27 cellular contexts compared by ENCODE assay signal in the genomic region with DNA sequence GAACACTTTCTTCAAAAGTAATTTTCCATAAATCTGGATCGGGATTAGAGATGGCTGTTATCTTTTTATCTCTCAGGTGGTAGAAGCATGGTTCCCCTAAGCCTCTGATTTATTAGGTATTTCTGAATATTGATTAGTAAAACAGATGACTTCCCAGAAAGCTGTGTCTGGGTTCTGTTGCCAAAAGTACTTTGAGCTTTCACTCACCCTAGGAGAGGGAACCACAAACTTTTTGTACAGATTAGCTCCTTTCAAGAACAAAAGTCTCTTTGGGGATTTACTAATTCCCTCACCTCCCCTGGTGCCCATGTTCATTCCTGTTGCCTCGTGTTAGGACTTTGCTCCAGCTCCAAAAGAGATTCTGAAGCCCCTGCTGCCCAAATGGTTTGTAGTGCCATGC.
"Had no signal": no experiment of that assay in that cellular context is flagged by ENCODE, and none has a peak within 500 bp of the region (broad histone marks: within the 10 kb centered on the region; RNA-seq: fewer than 3 reads in every experiment).

No MANE protein-coding gene starts in this region.

- H3K4me3 ChIP-seq: gastroesophageal sphincter, heart left ventricle, hepatocyte, left ventricle myocardium inferior, lower lobe of right lung, smooth muscle cell, suprapubic skin, transverse colon, vagina had no signal

- H2AFZ ChIP-seq: hepatocyte, parathyroid adenoma had no signal

- H3K4me1 ChIP-seq: lower lobe of right lung, parathyroid adenoma, suprapubic skin, transverse colon, vagina had no signal

- FAIRE-seq: colon, islet of Langerhans had no signal

- H3K36me3 ChIP-seq: vagina had no signal

- DNase-seq: dorsolateral prefrontal cortex; effector CD4-positive, alpha-beta T cell; foreskin fibroblast; heart left ventricle; left cardiac atrium; left ventricle myocardium inferior; lower lobe of right lung; natural killer cell; stimulated activated CD4-positive, alpha-beta T cell treated with anti-CD3 and anti-CD28 coated beads, Interleukin-12 subunit alpha, Interleukin-12 subunit beta, amount 100 ng/mL, for 4 hours; stimulated activated CD4-positive, alpha-beta T cell treated with anti-CD3 and anti-CD28 coated beads, Interleukin-1b, Interleukin-23, amount 100 ng/mL, for 48 hours; stimulated activated CD4-positive, alpha-beta T cell treated with anti-CD3 and anti-CD28 coated beads, Interleukin-4, amount 100 ng/mL, for 1 hour; stimulated activated CD8-positive, alpha-beta memory T cell treated with anti-CD3 and anti-CD28 coated beads, Interleukin-4, amount 100 ng/mL, for 48 hours; stimulated activated naive CD4-positive, alpha-beta T cell; stimulated activated naive CD8-positive, alpha-beta T cell treated with anti-CD3 and anti-CD28 coated beads, Interleukin-15, amount 100 ng/mL, for 72 hours; transverse colon had no signal

- H3K4me3 Mint-ChIP-seq: natural killer cell; stimulated activated naive CD8-positive, alpha-beta T cell treated with anti-CD3 and anti-CD28 coated beads, Interleukin-15, amount 100 ng/mL, for 72 hours had no signal

- H3K4me2 ChIP-seq: hepatocyte, smooth muscle cell had no signal

- H3K27ac Mint-ChIP-seq: natural killer cell; progenitor cell of endocrine pancreas; stimulated activated naive CD8-positive, alpha-beta T cell treated with anti-CD3 and anti-CD28 coated beads, Interleukin-15, amount 100 ng/mL, for 72 hours had no signal

- H3K9ac ChIP-seq: parathyroid adenoma had no signal

- H3K36me3 Mint-ChIP-seq: natural killer cell had no signal

- ATAC-seq: esophagus mucosa; gastroesophageal sphincter; heart left ventricle; left cardiac atrium; lower lobe of right lung; natural killer cell; sciatic nerve; stimulated activated naive CD8-positive, alpha-beta T cell treated with anti-CD3 and anti-CD28 coated beads, Interleukin-15, amount 100 ng/mL, for 72 hours had no signal

- H3K27me3 Mint-ChIP-seq: progenitor cell of endocrine pancreas; stimulated activated naive CD8-positive, alpha-beta T cell treated with anti-CD3 and anti-CD28 coated beads, Interleukin-15, amount 100 ng/mL, for 72 hours had no signal

- H3K27me3 ChIP-seq: dorsolateral prefrontal cortex, gastroesophageal sphincter, heart left ventricle, hepatocyte, suprapubic skin, transverse colon, vagina had no signal

- H3K79me2 ChIP-seq: hepatocyte, parathyroid adenoma had no signal

- H3K4me1 Mint-ChIP-seq: natural killer cell had no signal

- H3K9me3 ChIP-seq: gastroesophageal sphincter, heart left ventricle, left ventricle myocardium inferior, lower lobe of right lung, suprapubic skin, transverse colon, vagina had no signal

- H3K27ac ChIP-seq: epithelial cell of prostate, gastroesophageal sphincter, heart left ventricle, hepatocyte, left ventricle myocardium inferior, lower lobe of right lung, parathyroid adenoma, suprapubic skin, transverse colon, vagina had no signal

- H3K9me3 Mint-ChIP-seq: natural killer cell; stimulated activated naive CD8-positive, alpha-beta T cell treated with anti-CD3 and anti-CD28 coated beads, Interleukin-15, amount 100 ng/mL, for 72 hours had no signal
